ENCODE assay signal across 12 cellular contexts in genomic region chr3:30495172-30496124, GRCh38.
DNase-seq lines count a peak whose midpoint lies in the region; ATAC-seq and TF ChIP-seq lines count a peak whose summit lies in the region.
"Had no signal": no experiment of that assay in that cellular context is flagged by ENCODE, and none has a peak within 500 bp of the region (broad histone marks: within the 10 kb centered on the region; RNA-seq: fewer than 3 reads in every experiment).

No MANE protein-coding gene starts in this region.

- ATAC-seq in CD4-positive, CD25-positive, alpha-beta regulatory T cell (ENCODE audit: low read depth in 2 of 2), result no peak
- peak in 2 of 4 donors; percentile 34 to 43 for ATAC-seq in psoas muscle
- no peak for ATAC-seq in HG03439 (IDR thresholded peaks at IDR 0.05; ENCODE audit: unreplicated experiment)
- ATAC-seq in HG02678 (IDR thresholded peaks at IDR 0.05; ENCODE audit: unreplicated experiment), result no peak
- no peak for ATAC-seq in natural killer cell treated with Interleukin-12 subunit alpha and Interleukin-12 subunit beta and Interleukin-15 and Interleukin-18, amount 100 ng/mL, for 72 hours

- H3K36me3 ChIP-seq in CD4-positive, CD25-positive, alpha-beta regulatory T cell (ENCODE audit: control insufficient read depth, insufficient read depth, low read length), result no peaks in the 10 kb centered on the region
- H3K36me3 ChIP-seq in esophagus muscularis mucosa (no peaks in the 10 kb centered on the region), psoas muscle (ENCODE audit: insufficient read depth in 1 of 2, low read depth in 1 of 2) (no peaks in the 10 kb centered on the region)

- intact Hi-C loops in esophagus muscularis mucosa (cut with DNase I) (no loop called here), psoas muscle (cut with DNase I) (loop anchor here in 1 of 2 donors (5.0 kb wide), 1 partner anchor 117 kb away; no protein-coding TSS in a partner anchor)

- no peaks in the 10 kb centered on the region for H3K9me3 ChIP-seq in CD4-positive, CD25-positive, alpha-beta regulatory T cell (ENCODE audit: control insufficient read depth in 2 of 2, low read length in 2 of 2)
- H3K9me3 ChIP-seq in esophagus muscularis mucosa, result no peaks in the 10 kb centered on the region
- H3K9me3 ChIP-seq in psoas muscle, result no peaks in the 10 kb centered on the region

- H3K4me1 Mint-ChIP-seq in CD4-positive, CD25-positive, alpha-beta regulatory T cell, result peaks cover 3 to 20% (median 7%) of the 10 kb centered on the region in 4 donors
- H3K4me1 Mint-ChIP-seq in natural killer cell treated with Interleukin-12 subunit alpha and Interleukin-12 subunit beta and Interleukin-15 and Interleukin-18, amount 100 ng/mL, for 72 hours (ENCODE audit: low read depth in 2 of 2), result peaks cover 12 to 14% of the 10 kb centered on the region in 2 donors

- no peak for TF ChIP-seq POLR2A in esophagus muscularis mucosa (IDR thresholded peaks at IDR 0.05; ENCODE audit: low read depth)

- TF ChIP-seq EP300 in esophagus muscularis mucosa (IDR thresholded peaks at IDR 0.05), result no peak

- H3K27me3 ChIP-seq in CD4-positive, CD25-positive, alpha-beta regulatory T cell (ENCODE audit: control insufficient read depth, insufficient read depth, low read length), result peaks cover 2% of the 10 kb centered on the region
- H3K27me3 ChIP-seq in esophagus muscularis mucosa (no peaks in the 10 kb centered on the region), psoas muscle (ENCODE audit: insufficient read depth in 3 of 3, low read length in 2 of 3) (no peaks in the 10 kb centered on the region)

- 67% methylated on average over 8 of the region's 8 CpGs for WGBS in esophagus muscularis mucosa
- WGBS in psoas muscle, 3 donors, result 35 to 39% (median 35%) methylated on average over 8 of the region's 8 CpGs

- H3K4me3 Mint-ChIP-seq in CD4-positive, CD25-positive, alpha-beta regulatory T cell, result no peak overlapping the region
- no peak overlapping the region for H3K4me3 Mint-ChIP-seq in natural killer cell treated with Interleukin-12 subunit alpha and Interleukin-12 subunit beta and Interleukin-15 and Interleukin-18, amount 100 ng/mL, for 72 hours
- H3K4me3 Mint-ChIP-seq: central memory CD8-positive, alpha-beta T cell had no signal

- peak overlapping the region in 2 of 3 donors; percentile 16 to 22 for H3K27ac Mint-ChIP-seq in CD4-positive, CD25-positive, alpha-beta regulatory T cell
- H3K27ac Mint-ChIP-seq in natural killer cell treated with Interleukin-12 subunit alpha and Interleukin-12 subunit beta and Interleukin-15 and Interleukin-18, amount 100 ng/mL, for 72 hours, result peak overlapping the region in 1 of 2 donors; percentile 54

- no peak for DNase-seq in CD4-positive, CD25-positive, alpha-beta regulatory T cell
- DNase-seq in MV-4-11 (lab: John Stamatoyannopoulos, UW) (peak; percentile 42), esophagus muscularis mucosa (ENCODE audit: extremely low spot score) (no peak), psoas muscle (no peak), ureter (ENCODE audit: low spot score) (no peak)
- no peak for DNase-seq in natural killer cell treated with Interleukin-12 subunit alpha and Interleukin-12 subunit beta and Interleukin-15 and Interleukin-18, amount 100 ng/mL, for 72 hours (ENCODE audit: low spot score)
- DNase-seq: DMS79, NCI-H1417 had no signal

- H3K4me3 ChIP-seq in CD4-positive, CD25-positive, alpha-beta regulatory T cell (ENCODE audit: low read depth, low read length), result no peak overlapping the region
- H3K4me3 ChIP-seq in esophagus muscularis mucosa (no peak overlapping the region), psoas muscle (peak overlapping the region; percentile 13)
- H3K4me3 ChIP-seq: SK-N-MC had no signal

- no peaks in the 10 kb centered on the region for H3K36me3 Mint-ChIP-seq in CD4-positive, CD25-positive, alpha-beta regulatory T cell
- no peaks in the 10 kb centered on the region for H3K36me3 Mint-ChIP-seq in natural killer cell treated with Interleukin-12 subunit alpha and Interleukin-12 subunit beta and Interleukin-15 and Interleukin-18, amount 100 ng/mL, for 72 hours

- no peaks in the 10 kb centered on the region for H3K4me1 ChIP-seq in CD4-positive, CD25-positive, alpha-beta regulatory T cell (ENCODE audit: control insufficient read depth, insufficient read depth, low read length, poor library complexity, severe bottlenecking)
- H3K4me1 ChIP-seq in esophagus muscularis mucosa (peaks cover 27 to 71% (median 69%) of the 10 kb centered on the region in 4 donors), psoas muscle (peaks cover 17% of the 10 kb centered on the region)

- H3K9me3 Mint-ChIP-seq in CD4-positive, CD25-positive, alpha-beta regulatory T cell, result peaks cover 0 to 2% (median 0%) of the 10 kb centered on the region in 7 donors
- no peaks in the 10 kb centered on the region for H3K9me3 Mint-ChIP-seq in natural killer cell treated with Interleukin-12 subunit alpha and Interleukin-12 subunit beta and Interleukin-15 and Interleukin-18, amount 100 ng/mL, for 72 hours
- H3K9me3 Mint-ChIP-seq: central memory CD8-positive, alpha-beta T cell had no signal

- TF ChIP-seq CTCF in esophagus muscularis mucosa (IDR thresholded peaks at IDR 0.05) (no peak), psoas muscle (IDR thresholded peaks at IDR 0.05) (no peak)

- no peak overlapping the region for H3K27ac ChIP-seq in CD4-positive, CD25-positive, alpha-beta regulatory T cell (ENCODE audit: insufficient read depth, low read length, poor library complexity, severe bottlenecking)
- H3K27ac ChIP-seq in esophagus muscularis mucosa (replicated peaks in 1 of 4) (peak overlapping the region; percentile 81 to 87 (median 82)), psoas muscle (peak overlapping the region; percentile 54)
- H3K27ac ChIP-seq: SK-N-MC had no signal

- peaks cover 38% of the 10 kb centered on the region for H3K27me3 Mint-ChIP-seq in CD4-positive, CD25-positive, alpha-beta regulatory T cell
- H3K27me3 Mint-ChIP-seq in natural killer cell treated with Interleukin-12 subunit alpha and Interleukin-12 subunit beta and Interleukin-15 and Interleukin-18, amount 100 ng/mL, for 72 hours, result peaks cover 4 to 9% of the 10 kb centered on the region in 2 donors
